ENCODE assay signal across 14 cellular contexts in genomic region chr16:27780468-27781194, GRCh38.
"Had no signal": no experiment of that assay in that cellular context is flagged by ENCODE, and none has a peak within 500 bp of the region (broad histone marks: within the 10 kb centered on the region; RNA-seq: fewer than 3 reads in every experiment).

No MANE protein-coding gene starts in this region.

- H3K4me1 ChIP-seq: body of pancreas, colonic mucosa, sigmoid colon had no signal

- ATAC-seq: activated CD8-positive, alpha-beta T cell treated with anti-CD3 and anti-CD28 coated beads for 36 hours; body of pancreas; stimulated activated memory B cell treated with anti-CD40 and anti-IgM and Interleukin-4, amounts not matched to agents 10 μg/mL and 1 μg/mL and 100 μg/mL, for 72 hours had no signal

- H3K36me3 ChIP-seq: colonic mucosa had no signal

- H3K27ac ChIP-seq: body of pancreas, colonic mucosa, heart right ventricle, neutrophil, sigmoid colon had no signal

- H3K9me3 ChIP-seq: body of pancreas, colonic mucosa, gastroesophageal sphincter, heart right ventricle, neutrophil, sigmoid colon had no signal

- DNase-seq: activated B cell treated with CpG ODN at 0.5 μM for 24 hours; activated CD4-positive, alpha-beta T cell treated with anti-CD3 and anti-CD28 coated beads for 48 hours; activated CD8-positive, alpha-beta T cell treated with anti-CD3 and anti-CD28 coated beads for 36 hours; activated naive CD4-positive, alpha-beta T cell treated with Interleukin-2 at 50 U/mL for 16 hours; activated naive CD8-positive, alpha-beta T cell treated with anti-CD3 and anti-CD28 coated beads, Interleukin-2, amount 10 ng/mL, durations not matched to agents 7 days and 5 days; activated T-cell treated with anti-CD3 and anti-CD28 coated beads, Interleukin-2, amount 50 U/mL, for 24 hours; body of pancreas; colonic mucosa; stimulated activated CD4-positive, alpha-beta T cell treated with anti-CD3 and anti-CD28 coated beads, Interleukin-4, amount 100 ng/mL, for 4 hours had no signal

- H3K4me3 ChIP-seq: body of pancreas, colonic mucosa, heart right ventricle, sigmoid colon had no signal

- H3K27me3 ChIP-seq: body of pancreas, colonic mucosa, neutrophil had no signal
